11 cellular contexts compared by ENCODE assay signal in genomic region chr17:79930077-79930785, GRCh38.
DNase-seq lines count a peak whose midpoint lies in the region; TF ChIP-seq lines count a peak whose summit lies in the region.
"Had no signal": no experiment of that assay in that cellular context is flagged by ENCODE, and none has a peak within 500 bp of the region (broad histone marks: within the 10 kb centered on the region; RNA-seq: fewer than 3 reads in every experiment).

No MANE protein-coding gene starts in this region.

- no peaks in the 10 kb centered on the region for H3K36me3 ChIP-seq in GM23248 (ENCODE audit: low read depth)
- no peaks in the 10 kb centered on the region for H3K36me3 ChIP-seq in NT2/D1 (ENCODE audit: insufficient read depth, insufficient read length, low read length)
- no peaks in the 10 kb centered on the region for H3K36me3 ChIP-seq in fibroblast of lung (ENCODE audit: control insufficient read depth, insufficient read depth, low read length)
- no peaks in the 10 kb centered on the region for H3K36me3 ChIP-seq in sigmoid colon

- H3K27ac ChIP-seq in GM23248 (no peak overlapping the region), fibroblast of lung (ENCODE audit: insufficient read depth, low read length) (no peak overlapping the region), sigmoid colon (no peak overlapping the region)

- H3K4me2 ChIP-seq in GM23248 (ENCODE audit: unreplicated experiment) (no peak overlapping the region), fibroblast of lung (ENCODE audit: extremely low read depth, insufficient read depth, low read length) (peak overlapping the region; percentile 35)

- 3 to 4% methylated on average over 46 to 53 of the region's 58 CpGs for WGBS in GM23248 (ENCODE audit: low coverage in 1 of 2, low lambda C conversion rate in 2 of 2, missing lambda C conversion rate in 2 of 2), 2 experiments
- WGBS in sigmoid colon, 2 donors: 2% methylated on average over 58 of the region's 58 CpGs

- H3K4me1 ChIP-seq in GM23248 (ENCODE audit: insufficient read depth): no peaks in the 10 kb centered on the region
- H3K4me1 ChIP-seq in NT2/D1 (ENCODE audit: insufficient read depth, insufficient read length): peaks cover 30% of the 10 kb centered on the region
- no peaks in the 10 kb centered on the region for H3K4me1 ChIP-seq in fibroblast of lung (ENCODE audit: control insufficient read depth, extremely low read depth, insufficient read depth, low read length)
- peaks cover 0 to 16% (median 15%) of the 10 kb centered on the region in 4 donors for H3K4me1 ChIP-seq in sigmoid colon

- no peaks in the 10 kb centered on the region for H3K79me2 ChIP-seq in GM23248 (ENCODE audit: insufficient read depth)
- no peaks in the 10 kb centered on the region for H3K79me2 ChIP-seq in fibroblast of lung (ENCODE audit: control insufficient read depth, insufficient read depth, low read length)

- H3K4me3 Mint-ChIP-seq in progenitor cell of endocrine pancreas (ENCODE audit: low read depth): peak overlapping the region; percentile 67
- H3K4me3 Mint-ChIP-seq: immature natural killer cell had no signal

- no peak for TF ChIP-seq EP300 in sigmoid colon (IDR thresholded peaks at IDR 0.05)

- in situ Hi-C loops in GM23248 (cut with MboI): no loop called here

- no peak overlapping the region for H3K9ac ChIP-seq in GM23248
- H3K9ac ChIP-seq in NT2/D1 (ENCODE audit: insufficient read length, low read depth): peak overlapping the region; percentile 64
- no peak overlapping the region for H3K9ac ChIP-seq in fibroblast of lung (ENCODE audit: insufficient read depth, low read length)

- H3K27me3 ChIP-seq in GM23248 (replicated peaks; ENCODE audit: insufficient read depth) (peaks cover 13% of the 10 kb centered on the region), NT2/D1 (ENCODE audit: insufficient read depth, insufficient read length) (peaks cover 11% of the 10 kb centered on the region), fibroblast of lung (ENCODE audit: control insufficient read depth, insufficient read depth, low read length) (peaks cover 29% of the 10 kb centered on the region), sigmoid colon (peaks cover 37 to 75% (median 60%) of the 10 kb centered on the region in 3 donors)

- H3K4me3 ChIP-seq in GM23248 (peak overlapping the region; percentile 37; the same call in 1 of the 2 replicates), NT2/D1 (ENCODE audit: insufficient read length, low read depth) (peak overlapping the region; percentile 41), fibroblast of lung (replicated peaks in 1 of 4; ENCODE audit: control extremely low read depth in 1 of 4, insufficient read depth in 1 of 4, low read depth in 3 of 4, low read length in 4 of 4) (peak overlapping the region in 1 of 4 experiments; percentile 41), sigmoid colon (peak overlapping the region in 2 of 4 donors; percentile 25 to 29)

- no peaks in the 10 kb centered on the region for H3F3A ChIP-seq in GM23248 (ENCODE audit: insufficient read depth)

- H2AFZ ChIP-seq in GM23248 (no peak overlapping the region), fibroblast of lung (ENCODE audit: low read length) (no peak overlapping the region)

- H3K9me3 ChIP-seq in GM23248 (ENCODE audit: low read depth) (no peaks in the 10 kb centered on the region), NT2/D1 (ENCODE audit: insufficient read depth, low read length) (no peaks in the 10 kb centered on the region), fibroblast of lung (ENCODE audit: control insufficient read depth, insufficient read depth, low read depth, low read length) (no peaks in the 10 kb centered on the region), sigmoid colon (no peaks in the 10 kb centered on the region)

- TF ChIP-seq POLR2A in sigmoid colon (IDR thresholded peaks at IDR 0.05): no peak

- no peak for TF ChIP-seq CTCF in fibroblast of lung (conservative IDR thresholded peaks at IDR 0.05 in 1 of 2, IDR thresholded peaks at IDR 0.05 in 1 of 2; ENCODE audit: low read depth in 1 of 2, low read length in 2 of 2)
- TF ChIP-seq CTCF in progenitor cell of endocrine pancreas (IDR thresholded peaks at IDR 0.05; ENCODE audit: unreplicated experiment): no peak
- no peak for TF ChIP-seq CTCF in sigmoid colon (IDR thresholded peaks at IDR 0.05)

- peaks cover 40% of the 10 kb centered on the region for H3K4me1 Mint-ChIP-seq in progenitor cell of endocrine pancreas (ENCODE audit: low read depth)

- no peaks in the 10 kb centered on the region for H3K9me3 Mint-ChIP-seq in progenitor cell of endocrine pancreas (ENCODE audit: low read depth)
- H3K9me3 Mint-ChIP-seq: immature natural killer cell had no signal

- H3K27me3 Mint-ChIP-seq in progenitor cell of endocrine pancreas: no peaks in the 10 kb centered on the region

- H3K36me3 Mint-ChIP-seq in progenitor cell of endocrine pancreas (ENCODE audit: insufficient read depth): no peaks in the 10 kb centered on the region
- H3K36me3 Mint-ChIP-seq: immature natural killer cell had no signal

- H3K27ac Mint-ChIP-seq in progenitor cell of endocrine pancreas: no peak overlapping the region
- H3K27ac Mint-ChIP-seq: immature natural killer cell had no signal

- no peaks in the 10 kb centered on the region for H3K9me2 ChIP-seq in GM23248 (ENCODE audit: insufficient read depth)

- DNase-seq in GM23248 (peak; percentile 29), NT2/D1 (ENCODE audit: low read depth, low spot score) (no peak), fibroblast of lung (ENCODE audit: low read depth in 2 of 2) (peak in 1 of 2 donors; percentile 8), progenitor cell of endocrine pancreas (ENCODE audit: low spot score, unreplicated experiment) (no peak), amygdala (lab: John Stamatoyannopoulos, UW) (no peak), 8988T (no peak), sigmoid colon (no peak)
- DNase-seq: activated CD8-positive, alpha-beta memory T cell treated with anti-CD3 and anti-CD28 coated beads for 24 hours; immature natural killer cell; NCI-H1048; SHP77 had no signal

- H4K20me1 ChIP-seq in GM23248 (ENCODE audit: insufficient read depth): no peaks in the 10 kb centered on the region
- no peaks in the 10 kb centered on the region for H4K20me1 ChIP-seq in fibroblast of lung (ENCODE audit: control insufficient read depth, extremely low read depth, insufficient read depth, low read length)

- intact Hi-C loops in sigmoid colon (cut with DNase I): no loop called here
